24 cellular contexts compared by ENCODE assay signal in genomic region chr9:127744407-127745110, GRCh38. TPM values are rescaled to one million over a fixed set of nuclear protein-coding genes. Genes with fewer than 3 reads are reported as not detected.
"Had no signal": no experiment of that assay in that cellular context is flagged by ENCODE, and none has a peak within 500 bp of the region (broad histone marks: within the 10 kb centered on the region; RNA-seq: fewer than 3 reads in every experiment).

No MANE protein-coding gene starts in this region.

- H3K27me3 Mint-ChIP-seq: activated CD8-positive, alpha-beta memory T cell treated with anti-CD3 and anti-CD28 coated beads, Interleukin-2, amount 10 ng/mL, durations not matched to agents 7 days and 5 days; activated T-cell treated with anti-CD3 and anti-CD28 coated beads, Interleukin-2, amount 50 U/mL, for 24 hours had no signal

- ATAC-seq: activated CD4-positive, CD25-positive, alpha-beta regulatory T cell treated with anti-CD3 and anti-CD28 coated beads, Interleukin-2, amount 50 U/mL, for 24 hours; activated CD8-positive, alpha-beta memory T cell treated with anti-CD3 and anti-CD28 coated beads, Interleukin-2, amount 10 ng/mL, durations not matched to agents 7 days and 5 days; activated naive CD4-positive, alpha-beta T cell treated with anti-CD3 and anti-CD28 coated beads, Interleukin-2, amount 50 U/mL, for 72 hours; SK-N-SH treated with all-trans-retinoic acid at 6 μM for 48 hours had no signal

- H3K9me3 ChIP-seq: Peyer's patch, SJSA1 had no signal

- DNase-seq: activated CD4-positive, alpha-beta T cell treated with anti-CD3 and anti-CD28 coated beads for 4 hours; activated CD8-positive, alpha-beta memory T cell treated with anti-CD3 and anti-CD28 coated beads, Interleukin-2, amount 10 ng/mL, durations not matched to agents 7 days and 5 days; activated effector memory CD4-positive, alpha-beta T cell treated with anti-CD3 and anti-CD28 coated beads, Interleukin-2, amount 50 U/mL, for 16 hours; activated naive CD4-positive, alpha-beta T cell treated with Interleukin-2 at 50 U/mL for 16 hours; activated T-cell treated with anti-CD3 and anti-CD28 coated beads, Interleukin-2, amount 50 U/mL, for 24 hours; brain microvascular endothelial cell; NCI-H1048; NCI-H146; NCI-H187 treated with DMSO at 0.1 percent for 48 hours; NCI-H2081 treated with DMSO at 0.1 percent for 48 hours; NCI-H446; NCI-H524; Peyer's patch; Right ventricle myocardium superior; SW 1271 had no signal

- H3K36me3 ChIP-seq: brain microvascular endothelial cell, cardiac muscle cell, SJSA1 had no signal

- H3K4me3 ChIP-seq: cardiac muscle cell, Peyer's patch, SJSA1 had no signal

- H3K27ac Mint-ChIP-seq: activated CD8-positive, alpha-beta memory T cell treated with anti-CD3 and anti-CD28 coated beads, Interleukin-2, amount 10 ng/mL, durations not matched to agents 7 days and 5 days; activated T-helper 1 cell treated with anti-CD3 and anti-CD28 coated beads, Interleukin-12 subunit alpha, Interleukin-12 subunit beta, Interleukin-2, Interleukin-4 antibody, amounts not matched to agents 30 ng/mL and 10 ng/mL and 1 ng/mL, durations not matched to agents 14 hours and 24 hours and 36 hours had no signal

- H3K4me3 Mint-ChIP-seq: activated CD8-positive, alpha-beta memory T cell treated with anti-CD3 and anti-CD28 coated beads, Interleukin-2, amount 10 ng/mL, durations not matched to agents 7 days and 5 days; activated T-cell treated with anti-CD3 and anti-CD28 coated beads, Interleukin-2, amount 50 U/mL, for 24 hours; activated T-helper 1 cell treated with anti-CD3 and anti-CD28 coated beads, Interleukin-12 subunit alpha, Interleukin-12 subunit beta, Interleukin-2, Interleukin-4 antibody, amounts not matched to agents 30 ng/mL and 10 ng/mL and 1 ng/mL, durations not matched to agents 14 hours and 24 hours and 36 hours had no signal

- H3K27me3 ChIP-seq: brain microvascular endothelial cell, SJSA1 had no signal

- H3K9me3 Mint-ChIP-seq: activated naive CD4-positive, alpha-beta T cell treated with anti-CD3 and anti-CD28 coated beads, Interleukin-2, amount 50 U/mL, for 72 hours; activated T-cell treated with anti-CD3 and anti-CD28 coated beads, Interleukin-2, amount 50 U/mL, for 24 hours; activated T-helper 1 cell treated with anti-CD3 and anti-CD28 coated beads, Interleukin-12 subunit alpha, Interleukin-12 subunit beta, Interleukin-2, Interleukin-4 antibody, amounts not matched to agents 30 ng/mL and 10 ng/mL and 1 ng/mL, durations not matched to agents 14 hours and 24 hours and 36 hours had no signal

- H3K27ac ChIP-seq: brain microvascular endothelial cell, cardiac muscle cell, Peyer's patch, SJSA1 had no signal

RNA-seq across cellular contexts. Expression of gene TTC16, which starts 28.7 kb away (rescaled TPM):
- total RNA-seq: activated T-helper 1 cell treated with anti-CD3 and anti-CD28 coated beads, Interleukin-12 subunit alpha, Interleukin-12 subunit beta, Interleukin-2, Interleukin-4 antibody, amounts not matched to agents 30 ng/mL and 10 ng/mL and 1 ng/mL, durations not matched to agents 14 hours and 24 hours and 36 hours; cerebellum; LHCN-M2; M059J; Peyer's patch; SJSA1 had no signal
- polyA plus RNA-seq: cardiac muscle cell had no signal

RNA-seq across cellular contexts. Expression of gene SH2D3C, which starts 33.9 kb away (rescaled TPM):
- total RNA-seq: LHCN-M2, M059J, SJSA1 had no signal

RNA-seq across cellular contexts. Expression of gene CFAP157, which starts 37.8 kb away (rescaled TPM):
- total RNA-seq: activated CD8-positive, alpha-beta memory T cell treated with anti-CD3 and anti-CD28 coated beads, Interleukin-2, amount 10 ng/mL, durations not matched to agents 7 days and 5 days; activated naive CD4-positive, alpha-beta T cell treated with anti-CD3 and anti-CD28 coated beads, Interleukin-2, amount 50 U/mL, for 72 hours; LHCN-M2; M059J; Right ventricle myocardium superior had no signal
